11 cellular contexts compared by ENCODE assay signal in the genomic region with DNA sequence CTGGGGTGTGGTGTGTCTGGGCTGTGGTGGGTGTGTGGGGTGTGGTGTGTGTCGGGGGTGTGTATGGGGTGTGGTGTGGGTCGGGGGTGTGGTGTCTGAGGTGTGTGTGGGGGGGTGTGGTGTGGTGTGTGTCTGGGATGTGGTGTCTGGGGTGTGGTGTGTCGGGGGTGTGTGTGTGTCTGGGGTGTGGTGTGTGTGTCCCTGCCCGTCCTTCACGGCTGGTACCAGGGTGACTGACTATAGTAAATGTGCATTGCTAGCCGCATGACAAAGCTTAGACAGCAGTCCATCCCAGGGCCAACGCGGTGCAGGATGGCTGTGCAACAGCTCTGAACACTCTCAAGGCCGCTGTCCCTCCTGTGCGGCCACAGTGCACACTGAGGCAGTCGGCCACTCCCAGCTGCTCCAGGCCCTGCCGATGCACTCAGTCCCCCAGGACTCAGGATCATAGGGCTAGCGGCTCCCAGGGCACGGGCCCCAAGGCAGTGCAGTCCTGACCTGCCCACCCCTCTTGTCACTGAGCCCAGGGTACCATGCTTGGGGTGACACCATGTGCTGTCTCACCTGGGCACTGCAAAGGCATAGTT. TPM values are rescaled to one million over a fixed set of nuclear protein-coding genes. Genes with fewer than 3 reads are reported as not detected.
DNase-seq lines count a peak whose midpoint lies in the region; ATAC-seq and TF ChIP-seq lines count a peak whose summit lies in the region.
"Had no signal": no experiment of that assay in that cellular context is flagged by ENCODE, and none has a peak within 500 bp of the region (broad histone marks: within the 10 kb centered on the region; RNA-seq: fewer than 3 reads in every experiment).

No MANE protein-coding gene starts in this region.

- H3K4me3 ChIP-seq in RWPE2 (ENCODE audit: severe bottlenecking) = no peak overlapping the region
- H3K4me3 ChIP-seq: right lobe of liver had no signal

- peak; percentile 37 for DNase-seq in DMS53 (lab: John Stamatoyannopoulos, UW)
- DNase-seq in DMS53 treated with DMSO at 0.1 percent for 48 hours (lab: John Stamatoyannopoulos, UW; ENCODE audit: unreplicated experiment) = no peak
- DNase-seq in RWPE2 (ENCODE audit: low spot score) = no peak
- no peak for DNase-seq in sciatic nerve (ENCODE audit: low spot score)
- no peak for DNase-seq in NCI-H510A (lab: John Stamatoyannopoulos, UW)
- no peak for DNase-seq in C1 segment of cervical spinal cord (lab: John Stamatoyannopoulos, UW)
- no peak for DNase-seq in COR-L47 (lab: John Stamatoyannopoulos, UW)
- DNase-seq: 8988T, left cardiac atrium, right lobe of liver had no signal

- H3K4me1 ChIP-seq in RWPE2 (ENCODE audit: insufficient read depth, poor library complexity, severe bottlenecking) = no peaks in the 10 kb centered on the region
- H3K4me1 ChIP-seq: right lobe of liver had no signal

- peak overlapping the region; percentile 78 for H3K27ac Mint-ChIP-seq in activated T-helper 17 cell treated with anti-CD3 and anti-CD28 coated beads, Interleukin-2, amount 50 U/mL, for 72 hours

- peaks cover 20% of the 10 kb centered on the region for H3K36me3 Mint-ChIP-seq in activated T-helper 17 cell treated with anti-CD3 and anti-CD28 coated beads, Interleukin-2, amount 50 U/mL, for 72 hours (ENCODE audit: low read depth)

- H3K27ac ChIP-seq in RWPE2 (ENCODE audit: poor library complexity, severe bottlenecking) = no peak overlapping the region
- H3K27ac ChIP-seq: right lobe of liver had no signal

- no peaks in the 10 kb centered on the region for H3K36me3 ChIP-seq in RWPE2 (ENCODE audit: low read depth)
- H3K36me3 ChIP-seq: right lobe of liver had no signal

- H3K4me3 Mint-ChIP-seq in activated T-helper 17 cell treated with anti-CD3 and anti-CD28 coated beads, Interleukin-2, amount 50 U/mL, for 72 hours = no peak overlapping the region

- no peaks in the 10 kb centered on the region for H3K27me3 ChIP-seq in RWPE2 (ENCODE audit: insufficient read depth, poor library complexity, severe bottlenecking)
- H3K27me3 ChIP-seq: right lobe of liver had no signal

- ATAC-seq in RWPE2 (ENCODE audit: low read depth) (peak; percentile 54), sciatic nerve (peak; percentile 14)
- peak; percentile 57 for ATAC-seq in activated T-helper 17 cell treated with anti-CD3 and anti-CD28 coated beads, Interleukin-2, amount 50 U/mL, for 72 hours (replicated peaks)

- no peaks in the 10 kb centered on the region for H3K9me3 Mint-ChIP-seq in activated T-helper 17 cell treated with anti-CD3 and anti-CD28 coated beads, Interleukin-2, amount 50 U/mL, for 72 hours

- H3K27me3 Mint-ChIP-seq in activated T-helper 17 cell treated with anti-CD3 and anti-CD28 coated beads, Interleukin-2, amount 50 U/mL, for 72 hours = no peaks in the 10 kb centered on the region

- no peak for TF ChIP-seq CTCF in RWPE2 (IDR thresholded peaks at IDR 0.05; ENCODE audit: poor library complexity, severe bottlenecking)

- intact Hi-C loops in sciatic nerve (cut with DNase I) = loop anchor here (10.0 kb wide), 1 partner anchor 48 kb away; no protein-coding TSS in a partner anchor

- no peaks in the 10 kb centered on the region for H3K9me3 ChIP-seq in RWPE2 (ENCODE audit: severe bottlenecking)
- H3K9me3 ChIP-seq: right lobe of liver had no signal

- H3K4me1 Mint-ChIP-seq in activated T-helper 17 cell treated with anti-CD3 and anti-CD28 coated beads, Interleukin-2, amount 50 U/mL, for 72 hours = peaks cover 17% of the 10 kb centered on the region

RNA-seq across cellular contexts. Expression of a gene that starts 54.0 kb away (rescaled TPM):
- total RNA-seq in activated T-helper 17 cell treated with anti-CD3 and anti-CD28 coated beads, Interleukin-2, amount 50 U/mL, for 72 hours = 10 to 100 TPM; 33.1 to 40.1 TPM
- total RNA-seq in sciatic nerve = 64.7 TPM
